In the genomic region with DNA sequence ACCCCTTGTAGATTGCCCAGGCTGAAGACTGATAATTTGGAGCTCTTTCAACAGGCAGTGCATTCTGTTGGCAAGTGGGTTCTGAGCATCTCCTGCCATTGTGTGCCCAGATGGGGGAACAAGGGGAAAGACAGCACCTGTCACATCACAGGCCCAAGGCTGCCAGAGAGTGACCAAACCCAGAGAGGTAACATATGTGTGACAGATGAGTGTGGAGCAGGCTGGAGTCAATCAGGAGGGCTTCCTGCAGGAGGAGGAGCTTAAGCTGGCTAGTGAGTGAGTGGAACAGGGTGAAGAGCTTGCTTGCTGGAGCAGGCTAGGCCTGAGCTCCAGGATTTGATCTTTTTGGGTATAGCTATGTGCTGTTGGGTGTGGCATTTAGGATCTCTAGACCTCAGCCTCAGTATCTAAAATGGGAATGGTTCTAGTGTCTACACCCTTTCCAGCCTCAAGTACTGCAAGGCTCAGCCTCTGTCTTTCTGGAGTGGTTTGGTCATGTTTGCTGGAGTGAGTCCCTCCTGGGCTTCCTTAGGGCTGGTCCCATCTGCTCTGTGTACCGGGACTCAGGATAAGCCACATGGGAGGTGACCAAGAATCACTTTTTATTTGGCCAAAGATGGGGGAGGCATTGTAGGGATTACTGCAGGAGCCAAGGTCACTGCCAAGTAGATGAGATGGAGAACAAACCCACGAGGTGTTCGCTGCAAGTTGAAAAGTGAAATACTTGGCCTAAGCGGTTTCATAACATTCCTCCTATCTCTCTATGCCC, we compare ENCODE assay signal across 21 cellular contexts.
"Had no signal": no experiment of that assay in that cellular context is flagged by ENCODE, and none has a peak within 500 bp of the region (broad histone marks: within the 10 kb centered on the region; RNA-seq: fewer than 3 reads in every experiment).

No MANE protein-coding gene starts in this region.

- ATAC-seq: esophagus mucosa; gastrocnemius medialis; left cardiac atrium; lower lobe of right lung; naive thymus-derived CD8-positive, alpha-beta T cell; right lobe of liver; stimulated activated effector memory CD8-positive, alpha-beta T cell treated with anti-CD3 and anti-CD28 coated beads, Interleukin-12 subunit alpha, Interleukin-12 subunit beta, amount 100 ng/mL, for 72 hours had no signal

- H3K9me3 ChIP-seq: gastrocnemius medialis, left ventricle myocardium inferior, lower lobe of right lung, ovary, right lobe of liver, testis, tibial nerve had no signal

- H3K4me1 Mint-ChIP-seq: central memory CD8-positive, alpha-beta T cell; immature natural killer cell; naive thymus-derived CD8-positive, alpha-beta T cell; stimulated activated effector memory CD8-positive, alpha-beta T cell treated with anti-CD3 and anti-CD28 coated beads, Interleukin-12 subunit alpha, Interleukin-12 subunit beta, amount 100 ng/mL, for 72 hours had no signal

- DNase-seq: cortex of kidney; dorsolateral prefrontal cortex; effector memory CD4-positive, alpha-beta T cell; gastrocnemius medialis; immature natural killer cell; kidney; left cardiac atrium; left ventricle myocardium inferior; lower lobe of right lung; mesendoderm; naive thymus-derived CD8-positive, alpha-beta T cell; ovary; right lobe of liver; stimulated activated CD4-positive, alpha-beta T cell treated with anti-CD3 and anti-CD28 coated beads, Interleukin-4, amount 100 ng/mL, for 1 hour; stimulated activated CD8-positive, alpha-beta memory T cell treated with anti-CD3 and anti-CD28 coated beads, Interleukin-4, amount 100 ng/mL, for 48 hours; testis had no signal

- H3K36me3 Mint-ChIP-seq: immature natural killer cell; naive thymus-derived CD8-positive, alpha-beta T cell; stimulated activated effector memory CD8-positive, alpha-beta T cell treated with anti-CD3 and anti-CD28 coated beads, Interleukin-12 subunit alpha, Interleukin-12 subunit beta, amount 100 ng/mL, for 72 hours had no signal

- H3K27me3 Mint-ChIP-seq: stimulated activated naive CD8-positive, alpha-beta T cell treated with anti-CD3 and anti-CD28 coated beads, Interleukin-15, Interleukin-2, amounts not matched to agents 100 ng/mL and 50 ng/mL, for 24 hours had no signal

- H3K4me3 Mint-ChIP-seq: central memory CD8-positive, alpha-beta T cell; immature natural killer cell; naive thymus-derived CD8-positive, alpha-beta T cell; stimulated activated effector memory CD8-positive, alpha-beta T cell treated with anti-CD3 and anti-CD28 coated beads, Interleukin-12 subunit alpha, Interleukin-12 subunit beta, amount 100 ng/mL, for 72 hours; stimulated activated naive CD8-positive, alpha-beta T cell treated with anti-CD3 and anti-CD28 coated beads, Interleukin-15, Interleukin-2, amounts not matched to agents 100 ng/mL and 50 ng/mL, for 24 hours had no signal

- H3K27ac ChIP-seq: dorsolateral prefrontal cortex, gastrocnemius medialis, left ventricle myocardium inferior, lower lobe of right lung, ovary, right lobe of liver, testis, tibial nerve had no signal

- H3K4me1 ChIP-seq: gastrocnemius medialis, left ventricle myocardium inferior, lower lobe of right lung, right lobe of liver, testis, tibial nerve had no signal

- H3K27me3 ChIP-seq: gastrocnemius medialis, ovary, right lobe of liver, testis, tibial nerve had no signal

- H3K9me3 Mint-ChIP-seq: central memory CD8-positive, alpha-beta T cell; immature natural killer cell; stimulated activated effector memory CD8-positive, alpha-beta T cell treated with anti-CD3 and anti-CD28 coated beads, Interleukin-12 subunit alpha, Interleukin-12 subunit beta, amount 100 ng/mL, for 72 hours; stimulated activated naive CD8-positive, alpha-beta T cell treated with anti-CD3 and anti-CD28 coated beads, Interleukin-15, Interleukin-2, amounts not matched to agents 100 ng/mL and 50 ng/mL, for 24 hours had no signal

- H3K36me3 ChIP-seq: gastrocnemius medialis, left ventricle myocardium inferior, lower lobe of right lung, ovary, right lobe of liver, tibial nerve had no signal

- H3K4me3 ChIP-seq: dorsolateral prefrontal cortex, gastrocnemius medialis, left ventricle myocardium inferior, lower lobe of right lung, ovary, right lobe of liver, testis, tibial nerve had no signal

- H3K27ac Mint-ChIP-seq: immature natural killer cell; naive thymus-derived CD8-positive, alpha-beta T cell; stimulated activated effector memory CD8-positive, alpha-beta T cell treated with anti-CD3 and anti-CD28 coated beads, Interleukin-12 subunit alpha, Interleukin-12 subunit beta, amount 100 ng/mL, for 72 hours; stimulated activated naive CD8-positive, alpha-beta T cell treated with anti-CD3 and anti-CD28 coated beads, Interleukin-15, Interleukin-2, amounts not matched to agents 100 ng/mL and 50 ng/mL, for 24 hours had no signal
